In genomic region chr16:22728167-22728836, GRCh38 we compare ENCODE assay signal across 20 cellular contexts.
A peak's percentile ranks its signal among the peaks of the same experiment; 100 is the strongest.
DNase-seq lines count a peak whose midpoint lies in the region; TF ChIP-seq lines count a peak whose summit lies in the region.
"Had no signal": no experiment of that assay in that cellular context is flagged by ENCODE, and none has a peak within 500 bp of the region (broad histone marks: within the 10 kb centered on the region; RNA-seq: fewer than 3 reads in every experiment).

No MANE protein-coding gene starts in this region.

- no peaks in the 10 kb centered on the region for H3K9me3 ChIP-seq in HUES48 (ENCODE audit: control insufficient read depth, insufficient read depth, low read length)
- H3K9me3 ChIP-seq: esophagus muscularis mucosa, left lung, suprapubic skin had no signal

- no peaks in the 10 kb centered on the region for H3K27me3 ChIP-seq in HUES48 (ENCODE audit: control insufficient read depth, insufficient read depth, low read length)
- H3K27me3 ChIP-seq: esophagus muscularis mucosa, left lung, neural progenitor cell, suprapubic skin had no signal

- no peak overlapping the region for H3K4me3 ChIP-seq in HUES48 (ENCODE audit: low read depth, low read length)
- H3K4me3 ChIP-seq: dorsolateral prefrontal cortex, esophagus muscularis mucosa, left lung, neural progenitor cell, PC-9, suprapubic skin had no signal

- H3K36me3 ChIP-seq in HUES48 (ENCODE audit: control insufficient read depth, insufficient read depth, low read length): no peaks in the 10 kb centered on the region
- H3K36me3 ChIP-seq: esophagus muscularis mucosa, left lung, neural progenitor cell, suprapubic skin had no signal

- no peak for TF ChIP-seq CTCF in VCaP (conservative IDR thresholded peaks at IDR 0.05)

- DNase-seq in A172 (ENCODE audit: low spot score) (peak; percentile 21), medulla oblongata (ENCODE audit: extremely low spot score) (peak; percentile 4), epidermal melanocyte (ENCODE audit: insufficient read length, low spot score) (no peak), amniotic stem cell (lab: John Stamatoyannopoulos, UW) (no peak), dedifferentiated amniotic fluid mesenchymal stem cell (ENCODE audit: extremely low spot score) (no peak)
- DNase-seq in activated CD8-positive, alpha-beta memory T cell treated with anti-CD3 and anti-CD28 coated beads, Interleukin-2, amount 50 U/mL, for 48 hours: no peak
- DNase-seq: activated CD4-positive, alpha-beta T cell treated with anti-CD3 and anti-CD28 coated beads, Interleukin-2, amount 10 ng/mL, durations not matched to agents 24 days and 14 days; activated effector memory CD4-positive, alpha-beta T cell treated with Interleukin-2 at 50 U/mL for 16 hours; CD4-positive, alpha-beta memory T cell; dorsolateral prefrontal cortex; EL; left lung; NCI-H1105 treated with DMSO at 0.1 percent for 48 hours; NCI-H526 treated with DMSO at 0.1 percent for 48 hours; PC-9 had no signal

- H3K27ac ChIP-seq in HUES48 (ENCODE audit: low read depth, low read length) (peak overlapping the region; percentile 14), VCaP (peak overlapping the region; percentile 61)
- H3K27ac ChIP-seq: dorsolateral prefrontal cortex, left lung, neural progenitor cell, PC-9, suprapubic skin had no signal

- H3K4me1 ChIP-seq in HUES48 (ENCODE audit: control insufficient read depth, insufficient read depth, low read length): no peaks in the 10 kb centered on the region
- H3K4me1 ChIP-seq: left lung had no signal

- no peak overlapping the region for H3K9ac ChIP-seq in HUES48 (ENCODE audit: low read depth, low read length)
- H3K9ac ChIP-seq: neural progenitor cell had no signal

Comparison
In these comparisons a context has a peak if more than half of its experiments do, and no peak if none do; other contexts are left out.
1. DNase-seq: peak in A172 (single experiment) and medulla oblongata (single experiment); none in epidermal melanocyte (single experiment), activated CD8-positive, alpha-beta memory T cell treated with anti-CD3 and anti-CD28 coated beads, Interleukin-2, amount 50 U/mL, for 48 hours (single experiment), amniotic stem cell (single experiment) and dedifferentiated amniotic fluid mesenchymal stem cell (single experiment).